24 cellular contexts compared by ENCODE assay signal in the genomic region with DNA sequence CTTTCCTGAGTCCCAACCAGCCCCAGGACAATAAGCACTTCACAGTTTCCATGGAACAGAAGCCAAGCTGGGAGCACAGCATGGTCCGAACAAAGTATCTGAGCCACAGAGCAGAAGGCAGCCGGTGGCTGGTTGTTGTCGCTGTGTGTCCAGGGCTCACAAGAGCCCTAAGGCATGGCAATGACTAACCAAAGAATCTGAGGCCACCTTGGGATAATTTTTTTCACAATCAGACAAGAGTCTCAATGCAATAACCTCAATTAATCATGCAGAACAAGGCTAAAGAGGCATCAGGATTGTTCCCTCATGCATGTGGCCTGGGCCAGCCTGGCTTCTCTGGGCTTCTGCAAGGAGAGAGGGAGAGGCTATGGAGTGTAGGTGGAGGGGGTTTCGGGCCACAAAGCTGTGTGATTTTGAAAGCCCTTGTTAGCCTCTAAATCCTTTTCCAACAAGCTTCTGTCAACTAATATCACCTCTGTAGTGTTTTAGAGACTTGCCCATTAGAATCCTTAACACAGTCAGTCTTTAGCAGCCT.
DNase-seq lines count a peak whose midpoint lies in the region; ATAC-seq and TF ChIP-seq lines count a peak whose summit lies in the region.
"Had no signal": no experiment of that assay in that cellular context is flagged by ENCODE, and none has a peak within 500 bp of the region (broad histone marks: within the 10 kb centered on the region; RNA-seq: fewer than 3 reads in every experiment).

No MANE protein-coding gene starts in this region.

- H3K36me3 Mint-ChIP-seq in progenitor cell of endocrine pancreas (ENCODE audit: insufficient read depth): no peaks in the 10 kb centered on the region
- H3K36me3 Mint-ChIP-seq in activated T-helper 1 cell treated with anti-CD3 and anti-CD28 coated beads, Interleukin-12 subunit alpha, Interleukin-12 subunit beta, Interleukin-2, Interleukin-4 antibody, amounts not matched to agents 30 ng/mL and 10 ng/mL and 1 ng/mL, durations not matched to agents 14 hours and 24 hours and 36 hours (ENCODE audit: low read depth): no peaks in the 10 kb centered on the region

- no peak for ATAC-seq in right cardiac atrium

- H3K4me3 Mint-ChIP-seq in progenitor cell of endocrine pancreas (ENCODE audit: low read depth): no peak overlapping the region
- H3K4me3 Mint-ChIP-seq in activated T-helper 1 cell treated with anti-CD3 and anti-CD28 coated beads, Interleukin-12 subunit alpha, Interleukin-12 subunit beta, Interleukin-2, Interleukin-4 antibody, amounts not matched to agents 30 ng/mL and 10 ng/mL and 1 ng/mL, durations not matched to agents 14 hours and 24 hours and 36 hours: no peak overlapping the region
- H3K4me3 Mint-ChIP-seq: B cell, HFFc6 had no signal

- TF ChIP-seq CTCF in progenitor cell of endocrine pancreas (IDR thresholded peaks at IDR 0.05; ENCODE audit: unreplicated experiment): no peak

- H3K27me3 Mint-ChIP-seq in progenitor cell of endocrine pancreas: peaks cover 6% of the 10 kb centered on the region
- peaks cover 18% of the 10 kb centered on the region for H3K27me3 Mint-ChIP-seq in activated T-helper 1 cell treated with anti-CD3 and anti-CD28 coated beads, Interleukin-12 subunit alpha, Interleukin-12 subunit beta, Interleukin-2, Interleukin-4 antibody, amounts not matched to agents 30 ng/mL and 10 ng/mL and 1 ng/mL, durations not matched to agents 14 hours and 24 hours and 36 hours (ENCODE audit: insufficient read depth)

- no peaks in the 10 kb centered on the region for H3K9me3 Mint-ChIP-seq in progenitor cell of endocrine pancreas (ENCODE audit: low read depth)
- H3K9me3 Mint-ChIP-seq in activated T-helper 1 cell treated with anti-CD3 and anti-CD28 coated beads, Interleukin-12 subunit alpha, Interleukin-12 subunit beta, Interleukin-2, Interleukin-4 antibody, amounts not matched to agents 30 ng/mL and 10 ng/mL and 1 ng/mL, durations not matched to agents 14 hours and 24 hours and 36 hours: no peaks in the 10 kb centered on the region
- H3K9me3 Mint-ChIP-seq: HFFc6 had no signal

- H3K27ac Mint-ChIP-seq in progenitor cell of endocrine pancreas: peak overlapping the region; percentile 59
- no peak overlapping the region for H3K27ac Mint-ChIP-seq in activated T-helper 1 cell treated with anti-CD3 and anti-CD28 coated beads, Interleukin-12 subunit alpha, Interleukin-12 subunit beta, Interleukin-2, Interleukin-4 antibody, amounts not matched to agents 30 ng/mL and 10 ng/mL and 1 ng/mL, durations not matched to agents 14 hours and 24 hours and 36 hours
- H3K27ac Mint-ChIP-seq: B cell, HFFc6 had no signal

- peaks cover 5% of the 10 kb centered on the region for H3K4me1 ChIP-seq in right cardiac atrium (ENCODE audit: control insufficient read depth, insufficient read depth, low read length)

- intact Hi-C loops in activated T-helper 1 cell treated with anti-CD3 and anti-CD28 coated beads, Interleukin-12 subunit alpha, Interleukin-12 subunit beta, Interleukin-2, Interleukin-4 antibody, amounts not matched to agents 30 ng/mL and 10 ng/mL and 1 ng/mL, durations not matched to agents 14 hours and 24 hours and 36 hours (cut with micrococcal nuclease): no loop called here
- intact Hi-C loops in right cardiac atrium (cut with DNase I): loop anchor here in 1 of 4 donors (10.0 kb wide), 1 partner anchor 64 kb away; no protein-coding TSS in a partner anchor

- DNase-seq in Caki2 (ENCODE audit: low read depth) (peak; percentile 44), RPMI7951 (ENCODE audit: low read depth) (peak; percentile 68), kidney tubule cell (ENCODE audit: low spot score) (peak; percentile 60), progenitor cell of endocrine pancreas (ENCODE audit: low spot score, unreplicated experiment) (no peak), right cardiac atrium (no peak), Ammon's horn (ENCODE audit: low spot score) (no peak)
- DNase-seq in activated naive CD4-positive, alpha-beta T cell treated with anti-CD3 and anti-CD28 coated beads, Interleukin-2, amount 50 U/mL, for 16 hours: no peak
- no peak for DNase-seq in activated T-helper 1 cell treated with anti-CD3 and anti-CD28 coated beads, Interleukin-12 subunit alpha, Interleukin-12 subunit beta, Interleukin-2, Interleukin-4 antibody, amounts not matched to agents 30 ng/mL and 10 ng/mL and 1 ng/mL, durations not matched to agents 14 hours and 24 hours and 36 hours (ENCODE audit: low spot score)
- DNase-seq: DND-41, H7, HFFc6, Kasumi-1, MG63, NCI-H1092, NCI-H1436 treated with DMSO at 0.1 percent for 48 hours, NCI-H1930, NCI-H226, NCI-H510A treated with DMSO at 0.1 percent for 48 hours, NCI-H748 treated with DMSO at 0.1 percent for 48 hours, PC-9, SHP77 treated with DMSO at 0.1 percent for 48 hours had no signal

- no peak overlapping the region for H3K4me3 ChIP-seq in right cardiac atrium (ENCODE audit: low read length)
- H3K4me3 ChIP-seq: MG63, PC-9, SK-N-MC had no signal

- no peaks in the 10 kb centered on the region for H3K9me3 ChIP-seq in right cardiac atrium (ENCODE audit: control insufficient read depth, low read length)
- H3K9me3 ChIP-seq: MG63 had no signal

- no peaks in the 10 kb centered on the region for H3K27me3 ChIP-seq in right cardiac atrium (ENCODE audit: control insufficient read depth, insufficient read depth)
- H3K27me3 ChIP-seq: MG63 had no signal

- H3K4me1 Mint-ChIP-seq in progenitor cell of endocrine pancreas (ENCODE audit: low read depth): peaks cover 14% of the 10 kb centered on the region
- H3K4me1 Mint-ChIP-seq in activated T-helper 1 cell treated with anti-CD3 and anti-CD28 coated beads, Interleukin-12 subunit alpha, Interleukin-12 subunit beta, Interleukin-2, Interleukin-4 antibody, amounts not matched to agents 30 ng/mL and 10 ng/mL and 1 ng/mL, durations not matched to agents 14 hours and 24 hours and 36 hours (ENCODE audit: low read depth): no peaks in the 10 kb centered on the region

- H3K27ac ChIP-seq in right cardiac atrium (ENCODE audit: low read length): no peak overlapping the region
- H3K27ac ChIP-seq: PC-9, RWPE1 had no signal

- 92% methylated on average over 4 of the region's 4 CpGs for WGBS in right cardiac atrium

- in situ Hi-C loops in Caki2 (cut with HindIII; ENCODE audit: low pct_unique_long_range_greater_than_20kb, low sequenced_read_pairs): no loop called here

Comparison
In these comparisons a context has a peak if more than half of its experiments do, and no peak if none do; other contexts are left out.
1. DNase-seq: peak in Caki2 (single experiment), RPMI7951 (single experiment) and kidney tubule cell (single experiment); none in progenitor cell of endocrine pancreas (single experiment), activated naive CD4-positive, alpha-beta T cell treated with anti-CD3 and anti-CD28 coated beads, Interleukin-2, amount 50 U/mL, for 16 hours (single experiment), activated T-helper 1 cell treated with anti-CD3 and anti-CD28 coated beads, Interleukin-12 subunit alpha, Interleukin-12 subunit beta, Interleukin-2, Interleukin-4 antibody, amounts not matched to agents 30 ng/mL and 10 ng/mL and 1 ng/mL, durations not matched to agents 14 hours and 24 hours and 36 hours (single experiment), right cardiac atrium (0 of 3) and Ammon's horn (single experiment).